8 cellular contexts compared by ENCODE assay signal in the genomic region with DNA sequence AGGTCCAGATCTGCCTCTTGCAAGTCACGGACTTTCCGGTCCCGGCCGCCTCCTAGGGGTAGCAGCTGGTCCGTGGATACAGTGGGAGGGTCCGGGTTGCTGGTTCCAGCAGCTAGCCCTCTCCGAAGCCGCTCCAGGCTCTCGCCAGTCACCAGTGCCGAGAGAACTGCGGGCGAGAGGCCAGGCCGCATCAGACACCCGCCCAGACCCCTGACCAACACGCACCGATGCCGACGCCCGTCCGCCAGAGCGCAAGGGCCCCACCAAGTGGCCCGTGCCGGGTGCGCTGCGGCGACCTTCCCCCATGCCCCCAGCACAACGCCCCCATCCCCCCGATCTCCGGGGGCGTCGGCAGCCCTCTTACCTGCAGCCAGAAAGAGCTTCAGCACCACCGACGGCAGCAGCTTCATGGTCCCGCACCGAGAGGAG. TPM values are rescaled to one million over a fixed set of nuclear protein-coding genes. Genes with fewer than 3 reads are reported as not detected.
A peak's percentile ranks its signal among the peaks of the same experiment; 100 is the strongest.
DNase-seq lines count a peak whose midpoint lies in the region; ATAC-seq and TF ChIP-seq lines count a peak whose summit lies in the region.

No MANE protein-coding gene starts in this region.

- ATAC-seq in stimulated activated effector memory CD8-positive, alpha-beta T cell treated with anti-CD3 and anti-CD28 coated beads, Interleukin-12 subunit alpha, Interleukin-12 subunit beta, amount 100 ng/mL, for 72 hours: peak; percentile 12

- H3K4me3 ChIP-seq in NT2/D1 (ENCODE audit: insufficient read length, low read depth) (peak overlapping the region; percentile 57), kidney epithelial cell (ENCODE audit: low read depth, low read length) (peak overlapping the region; percentile 68)

- H3K27me3 Mint-ChIP-seq in HFFc6 (ENCODE audit: insufficient read depth): peaks cover 3% of the 10 kb centered on the region

- H3K9ac ChIP-seq in NT2/D1 (ENCODE audit: insufficient read length, low read depth): peak overlapping the region; percentile 74

- no peaks in the 10 kb centered on the region for H3K9me3 Mint-ChIP-seq in HFFc6
- H3K9me3 Mint-ChIP-seq in stimulated activated effector memory CD8-positive, alpha-beta T cell treated with anti-CD3 and anti-CD28 coated beads, Interleukin-12 subunit alpha, Interleukin-12 subunit beta, amount 100 ng/mL, for 72 hours: no peaks in the 10 kb centered on the region

- H3K27me3 ChIP-seq in NT2/D1 (ENCODE audit: insufficient read depth, insufficient read length) (peaks cover 6% of the 10 kb centered on the region), kidney epithelial cell (ENCODE audit: control insufficient read depth, insufficient read depth, low read length) (no peaks in the 10 kb centered on the region)

- TF ChIP-seq CTCF in HFFc6 (IDR thresholded peaks at IDR 0.05): peak; percentile 69
- peak; percentile 47 for TF ChIP-seq CTCF in kidney epithelial cell (IDR thresholded peaks at IDR 0.05; ENCODE audit: insufficient read depth, low read length, poor library complexity, severe bottlenecking)

- H3K4me1 Mint-ChIP-seq in HFFc6 (ENCODE audit: low read depth): peaks cover 74% of the 10 kb centered on the region
- peaks cover 43% of the 10 kb centered on the region for H3K4me1 Mint-ChIP-seq in stimulated activated effector memory CD8-positive, alpha-beta T cell treated with anti-CD3 and anti-CD28 coated beads, Interleukin-12 subunit alpha, Interleukin-12 subunit beta, amount 100 ng/mL, for 72 hours

- peaks cover 15% of the 10 kb centered on the region for H3K36me3 Mint-ChIP-seq in HFFc6 (ENCODE audit: low read depth)
- peaks cover 26% of the 10 kb centered on the region for H3K36me3 Mint-ChIP-seq in stimulated activated effector memory CD8-positive, alpha-beta T cell treated with anti-CD3 and anti-CD28 coated beads, Interleukin-12 subunit alpha, Interleukin-12 subunit beta, amount 100 ng/mL, for 72 hours

- DNase-seq in NCI-H345 (lab: John Stamatoyannopoulos, UW) (peak; percentile 23), NCI-H345 treated with DMSO at 0.1 percent for 48 hours (lab: John Stamatoyannopoulos, UW; ENCODE audit: unreplicated experiment) (no peak), HFFc6 (peak; percentile 51), NT2/D1 (ENCODE audit: low read depth, low spot score) (no peak), cerebellum (ENCODE audit: low spot score) (peak; percentile 58), kidney epithelial cell (ENCODE audit: low read depth) (no peak), activated gamma-delta T cell (lab: John Stamatoyannopoulos, UW) (no peak)
- DNase-seq in stimulated activated effector memory CD8-positive, alpha-beta T cell treated with anti-CD3 and anti-CD28 coated beads, Interleukin-12 subunit alpha, Interleukin-12 subunit beta, amount 100 ng/mL, for 72 hours (ENCODE audit: low spot score in 2 of 2): no peak

- H3K27ac Mint-ChIP-seq in HFFc6: peak overlapping the region; percentile 38
- H3K27ac Mint-ChIP-seq in stimulated activated effector memory CD8-positive, alpha-beta T cell treated with anti-CD3 and anti-CD28 coated beads, Interleukin-12 subunit alpha, Interleukin-12 subunit beta, amount 100 ng/mL, for 72 hours: no peak overlapping the region

- peaks cover 9% of the 10 kb centered on the region for H3K4me1 ChIP-seq in NT2/D1 (ENCODE audit: insufficient read depth, insufficient read length)

- H3K36me3 ChIP-seq in NT2/D1 (ENCODE audit: insufficient read depth, insufficient read length, low read length) (peaks cover 41% of the 10 kb centered on the region), kidney epithelial cell (ENCODE audit: control insufficient read depth, insufficient read depth, low read length) (no peaks in the 10 kb centered on the region)

- H3K9me3 ChIP-seq in NT2/D1 (ENCODE audit: insufficient read depth, low read length): no peaks in the 10 kb centered on the region

- H3K4me3 Mint-ChIP-seq in HFFc6: peak overlapping the region; percentile 90
- H3K4me3 Mint-ChIP-seq in stimulated activated effector memory CD8-positive, alpha-beta T cell treated with anti-CD3 and anti-CD28 coated beads, Interleukin-12 subunit alpha, Interleukin-12 subunit beta, amount 100 ng/mL, for 72 hours: peak overlapping the region; percentile 75

RNA-seq across cellular contexts. Expression of gene HBEGF, which starts 0.5 kb away (rescaled TPM):
- 10 to 100 TPM in 1 of 6 experiments, 1 to 10 TPM in 5; 5.6 to 10.2 (median 6.9) TPM for total RNA-seq in HFFc6 (2021; fragmentation: NEBNext Ultra II Directional; extraction: Animal tissue kit (Norgen Biotek cat#: 25700))
- total RNA-seq in cerebellum: 7.5 TPM
- total RNA-seq in kidney epithelial cell: 25.1 and 31.6 TPM in 2 replicates

RNA-seq across cellular contexts. Expression of gene SLC4A9, which starts 14.1 kb away (rescaled TPM):
- total RNA-seq in HFFc6 (2021; fragmentation: NEBNext Ultra II Directional; extraction: Animal tissue kit (Norgen Biotek cat#: 25700)): not detected
- total RNA-seq in cerebellum (0.45 TPM), kidney epithelial cell (0.07 TPM in 1 of 2 replicates, not detected in the other)

RNA-seq across cellular contexts. Expression of gene PFDN1, which starts 43.0 kb away (rescaled TPM):
- total RNA-seq in HFFc6 (2021; fragmentation: NEBNext Ultra II Directional; extraction: Animal tissue kit (Norgen Biotek cat#: 25700)): 10 to 100 TPM; 75.0 to 95.8 (median 89.0) TPM
- total RNA-seq in cerebellum (38.8 TPM), kidney epithelial cell (124 and 166 TPM in 2 replicates)

RNA-seq across cellular contexts. Expression of gene ANKHD1, which starts 55.7 kb away (rescaled TPM):
- 10 to 100 TPM; 35.4 to 49.7 (median 41.5) TPM for total RNA-seq in HFFc6 (2021; fragmentation: NEBNext Ultra II Directional; extraction: Animal tissue kit (Norgen Biotek cat#: 25700))
- 152 TPM for total RNA-seq in cerebellum
- total RNA-seq in kidney epithelial cell: 62.9 and 80.4 TPM in 2 replicates

Comparison
In these comparisons a context has a peak if more than half of its experiments do, and no peak if none do; other contexts are left out.
1. DNase-seq: peak in NCI-H345 (single experiment), HFFc6 (single experiment) and cerebellum (single experiment); none in NCI-H345 treated with DMSO at 0.1 percent for 48 hours (single experiment), NT2/D1 (single experiment), kidney epithelial cell (single experiment), stimulated activated effector memory CD8-positive, alpha-beta T cell treated with anti-CD3 and anti-CD28 coated beads, Interleukin-12 subunit alpha, Interleukin-12 subunit beta, amount 100 ng/mL, for 72 hours (0 of 2) and activated gamma-delta T cell (single experiment).